Comparison of ENCODE assay signal across 27 cellular contexts in genomic region chr14:26926585-26926984, GRCh38.
"Had no signal": no experiment of that assay in that cellular context is flagged by ENCODE, and none has a peak within 500 bp of the region (broad histone marks: within the 10 kb centered on the region; RNA-seq: fewer than 3 reads in every experiment).

No MANE protein-coding gene starts in this region.

- DNase-seq: activated CD4-positive, alpha-beta T cell treated with anti-CD3 and anti-CD28 coated beads for 36 hours; activated CD8-positive, alpha-beta memory T cell treated with anti-CD3 and anti-CD28 coated beads, Interleukin-2, amount 50 U/mL, for 48 hours; activated CD8-positive, alpha-beta T cell treated with anti-CD3 and anti-CD28 coated beads, Interleukin-2, amount 10 ng/mL, durations not matched to agents 7 days and 5 days; activated naive CD4-positive, alpha-beta T cell treated with anti-CD3 and anti-CD28 coated beads, Interleukin-2, amount 50 U/mL, for 16 hours; activated naive CD8-positive, alpha-beta T cell treated with anti-CD3 and anti-CD28 coated beads, Interleukin-2, amount 10 ng/mL, durations not matched to agents 7 days and 5 days; activated T-cell treated with anti-CD3 and anti-CD28 coated beads, Interleukin-2, amount 50 U/mL, for 1 hour; adrenal gland; body of pancreas; central memory CD4-positive, alpha-beta T cell; NCI-H1092; NCI-H1417; NCI-H1930; NCI-H2107; NCI-H2171 treated with DMSO at 0.1 percent for 48 hours; NCI-H510A; NCI-H69; NK-92 treated with Interleukin-12 subunit alpha and Interleukin-12 subunit beta, amount 100 ng/mL, for 24 hours; OCI-M1; RPMI8226; SJCRH30; SK-N-SH; T-helper 1 cell had no signal

- H3K9ac ChIP-seq: KMS-11, SK-N-SH had no signal

- H3K27me3 ChIP-seq: adrenal gland, body of pancreas, SJCRH30 had no signal

- H3K4me1 ChIP-seq: adrenal gland, body of pancreas, SJCRH30 had no signal

- H3K36me3 ChIP-seq: adrenal gland, SJCRH30 had no signal

- FAIRE-seq: bronchial epithelial cell had no signal

- H3K4me3 ChIP-seq: adrenal gland, body of pancreas, SJCRH30 had no signal

- H3K27ac ChIP-seq: adrenal gland, body of pancreas, KMS-11, SJCRH30, VCaP had no signal

- ATAC-seq: activated CD4-positive, alpha-beta T cell treated with anti-CD3 and anti-CD28 coated beads for 36 hours; activated CD8-positive, alpha-beta T cell treated with anti-CD3 and anti-CD28 coated beads, Interleukin-2, amount 10 ng/mL, durations not matched to agents 7 days and 5 days; body of pancreas; Panc1; Right ventricle myocardium inferior had no signal

- H3K4me2 ChIP-seq: KMS-11, SK-N-SH had no signal
